ENCODE assay signal across 8 cellular contexts in genomic region chr14:51394391-51394790, GRCh38.
A peak's percentile ranks its signal among the peaks of the same experiment; 100 is the strongest.
DNase-seq lines count a peak whose midpoint lies in the region; FAIRE-seq and TF ChIP-seq lines count a peak whose summit lies in the region.

No MANE protein-coding gene starts in this region.

- intact Hi-C loops in esophagus muscularis mucosa (cut with DNase I) (no loop called here), ovary (cut with DNase I) (no loop called here)

- H3K4me3 ChIP-seq in esophagus muscularis mucosa: no peak overlapping the region
- H3K4me3 ChIP-seq in ovary: no peak overlapping the region
- no peak overlapping the region for H3K4me3 ChIP-seq in Peyer's patch
- no peak overlapping the region for H3K4me3 ChIP-seq in H7 (ENCODE audit: insufficient read depth, low read depth, low read length)

- TF ChIP-seq EP300 in esophagus muscularis mucosa (IDR thresholded peaks at IDR 0.05) (no peak), ovary (IDR thresholded peaks at IDR 0.05) (no peak)

- TF ChIP-seq CTCF in esophagus muscularis mucosa (IDR thresholded peaks at IDR 0.05): no peak
- TF ChIP-seq CTCF in ovary (IDR thresholded peaks at IDR 0.05): no peak
- no peak for TF ChIP-seq CTCF in Peyer's patch (IDR thresholded peaks at IDR 0.05)

- H3K4me1 ChIP-seq in esophagus muscularis mucosa (peaks cover 32 to 56% (median 50%) of the 10 kb centered on the region in 4 donors), ovary (ENCODE audit: insufficient read depth) (peaks cover 11% of the 10 kb centered on the region), Peyer's patch (peaks cover 0 to 20% (median 0%) of the 10 kb centered on the region in 4 donors)

- DNase-seq in AG20443 (ENCODE audit: low spot score): peak; percentile 49
- peak; percentile 46 for DNase-seq in NCI-H2227 (lab: John Stamatoyannopoulos, UW; ENCODE audit: unreplicated experiment)
- no peak for DNase-seq in esophagus muscularis mucosa (ENCODE audit: extremely low spot score)
- DNase-seq in ovary: no peak
- no peak for DNase-seq in GM12891 (ENCODE audit: insufficient read length, low spot score)
- DNase-seq in HuH-7.5 (ENCODE audit: low spot score): no peak
- DNase-seq in Peyer's patch: no peak
- no peak for DNase-seq in H7

- no peaks in the 10 kb centered on the region for H3K36me3 ChIP-seq in esophagus muscularis mucosa
- H3K36me3 ChIP-seq in ovary: no peaks in the 10 kb centered on the region
- no peaks in the 10 kb centered on the region for H3K36me3 ChIP-seq in Peyer's patch
- H3K36me3 ChIP-seq in H7 (replicated peaks; ENCODE audit: control insufficient read depth, insufficient read depth, low read length): no peaks in the 10 kb centered on the region

- H3K9me3 ChIP-seq in esophagus muscularis mucosa (no peaks in the 10 kb centered on the region), ovary (no peaks in the 10 kb centered on the region), Peyer's patch (no peaks in the 10 kb centered on the region)

- FAIRE-seq in GM12891 (lab: Jason Lieb, UNC): no peak

- H3K27me3 ChIP-seq in esophagus muscularis mucosa (no peaks in the 10 kb centered on the region), ovary (no peaks in the 10 kb centered on the region), Peyer's patch (no peaks in the 10 kb centered on the region), H7 (ENCODE audit: control insufficient read depth, insufficient read depth, low read length) (no peaks in the 10 kb centered on the region)

- WGBS in esophagus muscularis mucosa: 36% methylated on average over 4 of the region's 4 CpGs
- WGBS in ovary, 3 donors: 28 to 31% (median 30%) methylated on average over 4 of the region's 4 CpGs

- TF ChIP-seq POLR2A in esophagus muscularis mucosa (IDR thresholded peaks at IDR 0.05; ENCODE audit: low read depth) (no peak), ovary (IDR thresholded peaks at IDR 0.05) (no peak), GM12891 (IDR thresholded peaks at IDR 0.05; ENCODE audit: low read depth, low read length) (no peak), Peyer's patch (IDR thresholded peaks at IDR 0.05) (no peak)

- H3K27ac ChIP-seq in esophagus muscularis mucosa (replicated peaks in 1 of 4) (peak overlapping the region; percentile 70 to 80 (median 78)), ovary (peak overlapping the region; percentile 49 to 73), Peyer's patch (peak overlapping the region in 2 of 4 donors; percentile 59 to 65)

TF ChIP-seq in GM12891, 5 proteins besides CTCF, POLR2A, EP300 and RAD21:
- TF ChIP-seq POLR2AphosphoS5 (IDR thresholded peaks at IDR 0.05; ENCODE audit: low read depth, low read length): no peak
- no peak for TF ChIP-seq TAF1 (IDR thresholded peaks at IDR 0.05; ENCODE audit: low read depth, low read length)
- no peak for TF ChIP-seq POU2F2 (IDR thresholded peaks at IDR 0.05; ENCODE audit: low read depth, low read length)
- no peak for TF ChIP-seq PAX5 (IDR thresholded peaks at IDR 0.05; ENCODE audit: insufficient read depth, low read length, severe bottlenecking)
- no peak for TF ChIP-seq SPI1 (IDR thresholded peaks at IDR 0.05; ENCODE audit: low read depth, low read length)

Comparison
In these comparisons a context has a peak if more than half of its experiments do, and no peak if none do; other contexts are left out.
1. DNase-seq: peak in AG20443 (single experiment) and NCI-H2227 (single experiment); none in esophagus muscularis mucosa (single experiment), ovary (0 of 5), GM12891 (single experiment), HuH-7.5 (single experiment), Peyer's patch (0 of 3) and H7 (single experiment).